23 cellular contexts compared by ENCODE assay signal in the genomic region with DNA sequence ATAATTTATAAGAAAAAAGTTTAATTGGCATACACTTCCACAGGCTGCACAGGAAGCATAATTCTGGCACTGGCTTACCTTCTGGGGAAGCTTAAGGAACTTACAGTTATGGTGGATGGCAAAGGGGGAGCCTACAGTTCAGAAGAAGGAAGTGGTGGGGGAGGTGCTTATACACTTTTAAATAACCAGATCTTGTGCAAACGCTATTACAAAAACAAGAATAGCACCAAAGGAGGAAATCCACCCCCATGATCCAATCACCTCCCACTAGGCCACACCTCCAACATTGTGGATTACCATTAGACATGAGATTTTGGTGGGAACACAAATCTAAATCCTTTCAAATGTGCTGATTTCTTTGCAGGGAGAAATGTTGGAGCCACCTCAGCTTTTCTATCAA.
"Had no signal": no experiment of that assay in that cellular context is flagged by ENCODE, and none has a peak within 500 bp of the region (broad histone marks: within the 10 kb centered on the region; RNA-seq: fewer than 3 reads in every experiment).

No MANE protein-coding gene starts in this region.

- H3K4me3 ChIP-seq: breast epithelium, hepatocyte, left lung, lung, transverse colon, uterus had no signal

- H3K36me3 Mint-ChIP-seq: activated naive CD8-positive, alpha-beta T cell treated with anti-CD3 and anti-CD28 coated beads for 36 hours; naive thymus-derived CD4-positive, alpha-beta T cell; stimulated activated naive B cell treated with anti-CD40 and anti-IgM and Interleukin-4, amounts not matched to agents 10 μg/mL and 1 μg/mL and 100 μg/mL, for 72 hours had no signal

- H3K4me1 Mint-ChIP-seq: activated B cell treated with CpG ODN at 0.5 μM for 24 hours; activated CD4-positive, alpha-beta T cell treated with anti-CD3 and anti-CD28 coated beads for 36 hours; activated naive CD8-positive, alpha-beta T cell treated with anti-CD3 and anti-CD28 coated beads for 36 hours; central memory CD8-positive, alpha-beta T cell; naive thymus-derived CD4-positive, alpha-beta T cell; neural crest cell; stimulated activated naive B cell treated with anti-CD40 and anti-IgM and Interleukin-4, amounts not matched to agents 10 μg/mL and 1 μg/mL and 100 μg/mL, for 72 hours had no signal

- H3K79me2 ChIP-seq: hepatocyte had no signal

- H3K36me3 ChIP-seq: breast epithelium, left lung, transverse colon, uterus had no signal

- H3K27me3 Mint-ChIP-seq: activated B cell treated with CpG ODN at 0.5 μM for 24 hours; activated CD4-positive, alpha-beta T cell treated with anti-CD3 and anti-CD28 coated beads for 36 hours; activated naive CD8-positive, alpha-beta T cell treated with anti-CD3 and anti-CD28 coated beads for 36 hours; central memory CD8-positive, alpha-beta T cell; naive thymus-derived CD4-positive, alpha-beta T cell; stimulated activated naive B cell treated with anti-CD40 and anti-IgM and Interleukin-4, amounts not matched to agents 10 μg/mL and 1 μg/mL and 100 μg/mL, for 72 hours had no signal

- H3K27me3 ChIP-seq: hepatocyte, left lung, transverse colon, uterus had no signal

- H3K4me3 Mint-ChIP-seq: activated B cell treated with CpG ODN at 0.5 μM for 24 hours; activated CD4-positive, alpha-beta T cell treated with anti-CD3 and anti-CD28 coated beads for 36 hours; activated naive CD8-positive, alpha-beta T cell treated with anti-CD3 and anti-CD28 coated beads for 36 hours; central memory CD8-positive, alpha-beta T cell; naive thymus-derived CD4-positive, alpha-beta T cell; neural crest cell; stimulated activated naive B cell treated with anti-CD40 and anti-IgM and Interleukin-4, amounts not matched to agents 10 μg/mL and 1 μg/mL and 100 μg/mL, for 72 hours had no signal

- H3K27ac ChIP-seq: breast epithelium, hepatocyte, left lung, transverse colon, uterus had no signal

- H3K9me3 Mint-ChIP-seq: activated naive CD8-positive, alpha-beta T cell treated with anti-CD3 and anti-CD28 coated beads for 36 hours had no signal

- H3K4me1 ChIP-seq: breast epithelium, left lung, transverse colon, uterus had no signal

- H3K27ac Mint-ChIP-seq: activated B cell treated with CpG ODN at 0.5 μM for 24 hours; activated CD4-positive, alpha-beta T cell treated with anti-CD3 and anti-CD28 coated beads for 36 hours; activated naive CD8-positive, alpha-beta T cell treated with anti-CD3 and anti-CD28 coated beads for 36 hours; naive thymus-derived CD4-positive, alpha-beta T cell; stimulated activated naive B cell treated with anti-CD40 and anti-IgM and Interleukin-4, amounts not matched to agents 10 μg/mL and 1 μg/mL and 100 μg/mL, for 72 hours had no signal

- H3K4me2 ChIP-seq: hepatocyte had no signal

- FAIRE-seq: colon, small intestine had no signal

- H3K9me3 ChIP-seq: left lung, transverse colon, uterus had no signal

- H2AFZ ChIP-seq: hepatocyte had no signal

- DNase-seq: activated B cell treated with CpG ODN at 0.5 μM for 24 hours; activated CD4-positive, alpha-beta T cell treated with anti-CD3 and anti-CD28 coated beads for 36 hours; activated CD4-positive, alpha-beta T cell treated with anti-CD3 and anti-CD28 coated beads, Interleukin-2, amount 50 U/mL, for 4 hours; activated naive CD4-positive, alpha-beta T cell treated with Interleukin-2 at 50 U/mL for 16 hours; activated naive CD8-positive, alpha-beta T cell treated with anti-CD3 and anti-CD28 coated beads for 36 hours; activated T-cell treated with anti-CD3 and anti-CD28 coated beads, Interleukin-2, amount 50 U/mL, for 48 hours; effector memory CD4-positive, alpha-beta T cell; foreskin melanocyte; glutamatergic neuron; kidney glomerular epithelial cell; left lung; naive thymus-derived CD4-positive, alpha-beta T cell; small intestine; stimulated activated CD4-positive, alpha-beta T cell treated with anti-CD3 and anti-CD28 coated beads, Interleukin-2, amount 100 ng/mL, for 24 hours; stimulated activated naive B cell treated with anti-CD40 and anti-IgM and Interleukin-4, amounts not matched to agents 10 μg/mL and 1 μg/mL and 100 μg/mL, for 72 hours; transverse colon; uterus had no signal
